Comparison of ENCODE assay signal across 13 cellular contexts in genomic region chr11:12678092-12678491, GRCh38. TPM values are rescaled to one million over a fixed set of nuclear protein-coding genes. Genes with fewer than 3 reads are reported as not detected.
A peak's percentile ranks its signal among the peaks of the same experiment; 100 is the strongest.
DNase-seq lines count a peak whose midpoint lies in the region; ATAC-seq and TF ChIP-seq lines count a peak whose summit lies in the region.
"Had no signal": no experiment of that assay in that cellular context is flagged by ENCODE, and none has a peak within 500 bp of the region (broad histone marks: within the 10 kb centered on the region; RNA-seq: fewer than 3 reads in every experiment).

No MANE protein-coding gene starts in this region.

- in situ Hi-C loops in Panc1 (cut with HindIII; ENCODE audit: low pct_unique_long_range_greater_than_20kb, low sequenced_read_pairs) = no loop called here

- TF ChIP-seq POLR2A in ovary (IDR thresholded peaks at IDR 0.05) = no peak

- no peaks in the 10 kb centered on the region for H4K20me1 ChIP-seq in fibroblast of lung (ENCODE audit: control insufficient read depth, extremely low read depth, insufficient read depth, low read length)

- TF ChIP-seq CTCF in AG10803 (conservative IDR thresholded peaks at IDR 0.05; ENCODE audit: low read length) (no peak), Panc1 (IDR thresholded peaks at IDR 0.05) (no peak), fibroblast of lung (conservative IDR thresholded peaks at IDR 0.05 in 1 of 2, IDR thresholded peaks at IDR 0.05 in 1 of 2; ENCODE audit: low read depth in 1 of 2, low read length in 2 of 2) (no peak), ovary (IDR thresholded peaks at IDR 0.05) (no peak), foreskin keratinocyte (conservative IDR thresholded peaks at IDR 0.05) (no peak)

- H3K9me3 ChIP-seq in Panc1 (ENCODE audit: control insufficient read depth, insufficient read depth, low read depth, low read length) (no peaks in the 10 kb centered on the region), fibroblast of lung (ENCODE audit: control insufficient read depth, insufficient read depth, low read depth, low read length) (no peaks in the 10 kb centered on the region), ovary (no peaks in the 10 kb centered on the region)
- H3K9me3 ChIP-seq: adrenal gland had no signal

- POLR2A ChIA-PET in Panc1 (lab: Charles Lee) = interaction anchor here (0.5 to 1.5 kb wide), 3 partner anchors 13 to 335 kb away, joined by 3 to 7 read pairs (median 4); no protein-coding TSS in a partner anchor

- H2AFZ ChIP-seq in fibroblast of lung (ENCODE audit: low read length) = no peak overlapping the region

- H3K36me3 ChIP-seq in Panc1 (ENCODE audit: control insufficient read depth, insufficient read depth, low read length) (no peaks in the 10 kb centered on the region; the same call in none of the 2 replicates), fibroblast of lung (ENCODE audit: control insufficient read depth, insufficient read depth, low read length) (peaks cover 4% of the 10 kb centered on the region), ovary (no peaks in the 10 kb centered on the region)
- H3K36me3 ChIP-seq: adrenal gland had no signal

- CTCF ChIA-PET in Panc1 (lab: Charles Lee) = interaction anchor here (1.1 kb wide), 1 partner anchor 75 kb away, joined by 3 read pairs; no protein-coding TSS in a partner anchor

- no peak for DNase-seq in AG10803 (ENCODE audit: low read depth)
- DNase-seq in Panc1 (ENCODE audit: low read depth, low spot score) = no peak
- DNase-seq in fibroblast of lung (ENCODE audit: low read depth in 2 of 2) = no peak
- DNase-seq in ovary = no peak
- no peak for DNase-seq in foreskin keratinocyte
- no peak for DNase-seq in NOMO-1 (lab: John Stamatoyannopoulos, UW; ENCODE audit: unreplicated experiment in 2 of 2)
- DNase-seq in activated CD4-positive, CD25-positive, alpha-beta regulatory T cell (lab: John Stamatoyannopoulos, UW) = no peak
- DNase-seq in HuH-7.5 (ENCODE audit: low spot score) = no peak
- DNase-seq: adrenal gland; small intestine; stimulated activated CD8-positive, alpha-beta memory T cell treated with anti-CD3 and anti-CD28 coated beads, Interleukin-4, amount 100 ng/mL, for 48 hours; T1000 had no signal

- H3K9ac ChIP-seq in fibroblast of lung (ENCODE audit: insufficient read depth, low read length) = peak overlapping the region; percentile 17

- peak overlapping the region; percentile 79 for H3K4me3 ChIP-seq in AG10803 (ENCODE audit: low read length)
- peak overlapping the region in 1 of 2 experiments; percentile 16; a peak in 3 of 4 replicates for H3K4me3 ChIP-seq in Panc1 (ENCODE audit: low read depth in 2 of 2, low read length in 2 of 2)
- peak overlapping the region; percentile 67 to 99 (median 82) for H3K4me3 ChIP-seq in fibroblast of lung (replicated peaks in 1 of 4; ENCODE audit: control extremely low read depth in 1 of 4, insufficient read depth in 1 of 4, low read depth in 3 of 4, low read length in 4 of 4)
- H3K4me3 ChIP-seq in ovary = peak overlapping the region; percentile 52

- H3K27me3 ChIP-seq in Panc1 (ENCODE audit: control insufficient read depth, insufficient read depth, low read length) (no peaks in the 10 kb centered on the region), fibroblast of lung (ENCODE audit: control insufficient read depth, insufficient read depth, low read length) (no peaks in the 10 kb centered on the region), ovary (no peaks in the 10 kb centered on the region), foreskin keratinocyte (no peaks in the 10 kb centered on the region)
- H3K27me3 ChIP-seq: adrenal gland had no signal

- WGBS in ovary, 3 donors = 30 to 37% (median 36%) methylated on average over 3 of the region's 3 CpGs

- intact Hi-C loops in Panc1 (cut with micrococcal nuclease; ENCODE audit: unreplicated experiment) = loop anchor here (5.0 to 10.0 kb wide), 2 partner anchors 263 to 346 kb away; no protein-coding TSS in a partner anchor
- intact Hi-C loops in ovary (cut with DNase I) = loop anchor here in 3 of 4 donors (10.0 kb wide), 3 partner anchors 137 to 263 kb away; no protein-coding TSS in a partner anchor

- BruUV-seq in Panc1 (replicated peaks; lab: Mats Ljungman, UMichigan) = no TSS peak

- no peak for ATAC-seq in Panc1
- no peak for ATAC-seq in foreskin keratinocyte

- H3K79me2 ChIP-seq in fibroblast of lung (ENCODE audit: control insufficient read depth, insufficient read depth, low read length) = peaks cover 85% of the 10 kb centered on the region

- H3K27ac ChIP-seq in Panc1 (ENCODE audit: low read length) = peak overlapping the region; percentile 90
- H3K27ac ChIP-seq in fibroblast of lung (ENCODE audit: insufficient read depth, low read length) = peak overlapping the region; percentile 77
- H3K27ac ChIP-seq in ovary = no peak overlapping the region
- H3K27ac ChIP-seq in foreskin keratinocyte = no peak overlapping the region

- H3K4me1 ChIP-seq in Panc1 (ENCODE audit: control insufficient read depth, insufficient read depth, low read length) (peaks cover 70% of the 10 kb centered on the region), fibroblast of lung (ENCODE audit: control insufficient read depth, extremely low read depth, insufficient read depth, low read length) (peaks cover 11% of the 10 kb centered on the region), ovary (ENCODE audit: insufficient read depth) (peaks cover 9% of the 10 kb centered on the region), foreskin keratinocyte (peaks cover 34% of the 10 kb centered on the region)

- TF ChIP-seq EP300 in ovary (IDR thresholded peaks at IDR 0.05) = no peak

- H3K4me2 ChIP-seq in fibroblast of lung (ENCODE audit: extremely low read depth, insufficient read depth, low read length) = peak overlapping the region; percentile 93

RNA-seq across cellular contexts. Expression of gene TEAD1, which starts 3.9 kb away (rescaled TPM):
- total RNA-seq in Panc1 (2021; ENCODE audit: unreplicated experiment) = 102 TPM
- polyA plus RNA-seq in Panc1 (2012; ENCODE audit: insufficient read length) = 37.0 TPM
- total RNA-seq in fibroblast of lung = 65.0 and 121 TPM in 2 replicates
- 78.9 and 88.6 TPM in 2 replicates for polyA plus RNA-seq in fibroblast of lung
- polyA plus RNA-seq in fibroblast of lung (2012) = 58.0 and 90.2 TPM in 2 replicates
- polyA minus RNA-seq in fibroblast of lung (ENCODE audit: low replicate concordance) = 97.1 and 105 TPM in 2 replicates
- total RNA-seq in ovary = 10 to 100 TPM; 59.2 to 84.1 (median 73.9) TPM
- 10 to 100 TPM; 20.0 to 30.9 TPM for polyA plus RNA-seq in ovary
- total RNA-seq in foreskin keratinocyte = 90.2 and 92.3 TPM in 2 replicates
- 5.8 and 8.4 TPM in 2 replicates for polyA plus RNA-seq in foreskin keratinocyte
- polyA plus RNA-seq: CD14-positive monocyte had no signal

Comparison
In these comparisons a context has a peak if more than half of its experiments do, and no peak if none do; other contexts are left out.
1. H3K27ac ChIP-seq: peak in Panc1 (single experiment) and fibroblast of lung (single experiment); none in ovary (0 of 2) and foreskin keratinocyte (single experiment).